Comparison of ENCODE assay signal across 20 cellular contexts in the genomic region with DNA sequence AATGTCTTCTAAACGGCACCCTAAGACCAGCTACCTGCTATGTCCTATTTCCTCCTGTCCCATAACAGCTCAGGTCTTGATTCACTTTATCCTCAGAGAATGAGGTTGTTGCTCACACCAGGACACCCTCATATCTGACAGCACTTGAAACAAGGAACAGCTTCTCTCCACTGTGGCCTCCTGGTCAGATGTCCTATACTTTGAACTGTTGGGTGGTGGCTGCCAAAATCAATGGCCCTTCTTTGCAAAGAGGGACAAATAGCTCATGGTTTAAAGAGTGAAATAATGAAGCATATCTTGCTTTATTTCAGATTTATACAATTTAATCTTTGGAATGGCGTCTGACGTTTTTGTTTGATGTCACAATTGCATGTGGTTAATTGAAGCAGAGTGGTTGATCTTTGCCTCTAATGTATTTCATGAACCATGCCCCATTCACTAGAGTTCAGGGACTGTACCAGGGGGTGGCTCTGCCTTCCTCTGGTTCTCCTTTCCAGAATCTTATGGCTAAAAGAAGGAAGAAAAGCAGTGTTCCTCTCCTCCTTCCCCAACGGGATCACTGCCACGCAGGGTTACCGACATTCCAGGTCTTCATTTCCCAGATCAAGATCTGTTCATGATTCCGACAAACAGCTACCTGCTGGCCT.
"Had no signal": no experiment of that assay in that cellular context is flagged by ENCODE, and none has a peak within 500 bp of the region (broad histone marks: within the 10 kb centered on the region; RNA-seq: fewer than 3 reads in every experiment).

No MANE protein-coding gene starts in this region.

- H3K4me3 ChIP-seq: body of pancreas, colonic mucosa, tibial nerve had no signal

- H3K27ac ChIP-seq: body of pancreas, colonic mucosa, foreskin keratinocyte, tibial nerve had no signal

- FAIRE-seq: islet of Langerhans had no signal

- H3K4me1 ChIP-seq: colonic mucosa, foreskin keratinocyte, tibial nerve had no signal

- H3K36me3 ChIP-seq: colonic mucosa had no signal

- DNase-seq: activated CD4-positive, alpha-beta memory T cell treated with anti-CD3 and anti-CD28 coated beads, Interleukin-2, amount 10 ng/mL, durations not matched to agents 7 days and 5 days; activated CD4-positive, alpha-beta T cell treated with anti-CD3 and anti-CD28 coated beads for 36 hours; activated CD8-positive, alpha-beta memory T cell treated with anti-CD3 and anti-CD28 coated beads, Interleukin-2, amount 10 ng/mL, durations not matched to agents 7 days and 5 days; activated naive CD4-positive, alpha-beta T cell treated with Interleukin-2 at 50 U/mL for 16 hours; activated T-cell treated with anti-CD3 and anti-CD28 coated beads, Interleukin-2, amount 50 U/mL, for 1 hour; body of pancreas; central memory CD4-positive, alpha-beta T cell; colonic mucosa; foreskin keratinocyte; glutamatergic neuron; hippocampal formation; left cardiac atrium; naive B cell; stimulated activated CD4-positive, alpha-beta T cell treated with anti-CD3 and anti-CD28 coated beads, Interleukin-2, amount 100 ng/mL, for 24 hours; stimulated activated naive CD4-positive, alpha-beta T cell treated with Interleukin-2 at 50 U/mL for 16 hours; substantia nigra; SW 1271; T-helper 2 cell had no signal

- ATAC-seq: activated CD4-positive, alpha-beta T cell treated with anti-CD3 and anti-CD28 coated beads for 36 hours; activated CD8-positive, alpha-beta memory T cell treated with anti-CD3 and anti-CD28 coated beads, Interleukin-2, amount 10 ng/mL, durations not matched to agents 7 days and 5 days; body of pancreas; foreskin keratinocyte had no signal

- H3K27me3 ChIP-seq: body of pancreas, colonic mucosa, tibial nerve had no signal

- H3K9me3 ChIP-seq: body of pancreas, colonic mucosa had no signal
